Comparison of ENCODE assay signal across 2 cellular contexts in the genomic region with DNA sequence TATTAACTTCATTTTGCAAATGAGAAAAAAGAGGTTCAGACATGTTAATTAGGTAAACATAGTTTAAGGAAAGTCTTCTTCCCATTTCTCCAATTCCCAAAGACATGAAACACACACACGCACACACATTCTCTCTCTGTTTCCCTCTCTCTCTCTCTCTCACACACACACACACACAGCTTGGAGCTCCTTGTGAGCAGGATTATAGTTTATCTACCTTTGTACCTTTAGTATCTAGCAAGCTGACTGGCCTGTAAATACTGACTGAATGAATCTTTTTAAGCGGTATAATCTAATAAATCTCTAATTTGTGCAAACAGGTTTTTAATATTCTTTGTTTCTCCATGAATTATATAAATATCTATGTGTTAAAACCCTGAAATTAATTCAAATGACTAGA.
TF ChIP-seq lines count a peak whose summit lies in the region.

No MANE protein-coding gene starts in this region.

TF ChIP-seq in A549, 52 proteins besides CTCF, POLR2A, EP300 and RAD21:
- no peak for TF ChIP-seq FOSB (CRISPR knock-in tag; IDR thresholded peaks at IDR 0.05)
- TF ChIP-seq BCL3 (IDR thresholded peaks at IDR 0.05) = no peak
- TF ChIP-seq CBX2 (IDR thresholded peaks at IDR 0.05; ENCODE audit: borderline replicate concordance, low read depth) = no peak
- no peak for TF ChIP-seq RARB (CRISPR knock-in tag; IDR thresholded peaks at IDR 0.05)
- TF ChIP-seq EHF (CRISPR knock-in tag; IDR thresholded peaks at IDR 0.05) = no peak
- TF ChIP-seq HDAC2 (IDR thresholded peaks at IDR 0.05) = no peak
- TF ChIP-seq RCOR1 (IDR thresholded peaks at IDR 0.05; ENCODE audit: low read depth, low read length) = no peak
- no peak for TF ChIP-seq MAFK (IDR thresholded peaks at IDR 0.05; ENCODE audit: partially characterized antibody)
- TF ChIP-seq NR3C1 (IDR thresholded peaks at IDR 0.05) = no peak
- TF ChIP-seq HOXB5 (CRISPR knock-in tag; IDR thresholded peaks at IDR 0.05) = no peak
- no peak for TF ChIP-seq CEBPB (IDR thresholded peaks at IDR 0.05)
- TF ChIP-seq GATA3 (IDR thresholded peaks at IDR 0.05; ENCODE audit: borderline replicate concordance) = no peak

TF ChIP-seq in endothelial cell of umbilical vein, 7 proteins besides CTCF, POLR2A, EP300 and RAD21:
- TF ChIP-seq MYC (IDR thresholded peaks at IDR 0.05; ENCODE audit: low read depth, low read length) = no peak
- TF ChIP-seq JUN (IDR thresholded peaks at IDR 0.05; ENCODE audit: borderline replicate concordance, insufficient read depth, insufficient read length, low read depth) = no peak
- no peak for TF ChIP-seq FOS (IDR thresholded peaks at IDR 0.05; ENCODE audit: borderline replicate concordance, insufficient read depth, low read length)
- TF ChIP-seq POLR2AphosphoS5 (IDR thresholded peaks at IDR 0.05; ENCODE audit: insufficient read depth, low read depth, low read length) = no peak
- no peak for TF ChIP-seq EZH2 (IDR thresholded peaks at IDR 0.05; ENCODE audit: borderline replicate concordance, low read depth, low read length, severe bottlenecking)
- no peak for TF ChIP-seq GATA2 (IDR thresholded peaks at IDR 0.05; ENCODE audit: insufficient read depth, insufficient read length, low read depth, low read length)
- TF ChIP-seq MAX (IDR thresholded peaks at IDR 0.05; ENCODE audit: insufficient read depth, insufficient read length) = no peak
TF ChIP-seq in endothelial cell of umbilical vein: peak in this region for 0.
